15 cellular contexts compared by ENCODE assay signal in genomic region chr20:50921055-50921454, GRCh38. TPM values are rescaled to one million over a fixed set of nuclear protein-coding genes. Genes with fewer than 3 reads are reported as not detected.
DNase-seq lines count a peak whose midpoint lies in the region; ATAC-seq and TF ChIP-seq lines count a peak whose summit lies in the region.
"Had no signal": no experiment of that assay in that cellular context is flagged by ENCODE, and none has a peak within 500 bp of the region (broad histone marks: within the 10 kb centered on the region; RNA-seq: fewer than 3 reads in every experiment).

No MANE protein-coding gene starts in this region.

- peaks cover 99% of the 10 kb centered on the region for H3K79me2 ChIP-seq in fibroblast of lung (ENCODE audit: control insufficient read depth, insufficient read depth, low read length)

- no peak overlapping the region for H3K4me3 Mint-ChIP-seq in activated naive CD4-positive, alpha-beta T cell treated with anti-CD3 and anti-CD28 coated beads, Interleukin-2, amount 10 ng/mL, durations not matched to agents 7 days and 5 days
- H3K4me3 Mint-ChIP-seq in stimulated activated naive CD8-positive, alpha-beta T cell treated with anti-CD3 and anti-CD28 coated beads, Interleukin-15, amount 100 ng/mL, for 72 hours, result no peak overlapping the region

- H3K4me1 ChIP-seq in fibroblast of lung (ENCODE audit: control insufficient read depth, extremely low read depth, insufficient read depth, low read length), result peaks cover 20% of the 10 kb centered on the region
- peaks cover 33% of the 10 kb centered on the region for H3K4me1 ChIP-seq in mucosa of descending colon (ENCODE audit: low read depth)

- H3K36me3 ChIP-seq in fibroblast of lung (ENCODE audit: control insufficient read depth, insufficient read depth, low read length) (no peaks in the 10 kb centered on the region), mucosa of descending colon (ENCODE audit: low read depth) (no peaks in the 10 kb centered on the region)
- H3K36me3 ChIP-seq: gastrocnemius medialis had no signal

- CTCF ChIA-PET in activated naive CD4-positive, alpha-beta T cell treated with anti-CD3 and anti-CD28 coated beads, Interleukin-2, amount 10 ng/mL, durations not matched to agents 7 days and 5 days (lab: Charles Lee), result interaction anchor here (0.5 to 3.5 kb wide), 8 partner anchors 8 to 131 kb away, joined by 3 to 26 read pairs (median 3); partner anchors contain the start of genes ADNP and BCAS4

- peak overlapping the region; percentile 59 for H3K27ac ChIP-seq in fibroblast of lung (ENCODE audit: insufficient read depth, low read length)
- H3K27ac ChIP-seq: gastrocnemius medialis, Peyer's patch had no signal

- H3K27ac Mint-ChIP-seq in activated naive CD4-positive, alpha-beta T cell treated with anti-CD3 and anti-CD28 coated beads, Interleukin-2, amount 10 ng/mL, durations not matched to agents 7 days and 5 days, result peak overlapping the region; percentile 24
- peak overlapping the region in 1 of 2 donors; percentile 58 for H3K27ac Mint-ChIP-seq in stimulated activated naive CD8-positive, alpha-beta T cell treated with anti-CD3 and anti-CD28 coated beads, Interleukin-15, amount 100 ng/mL, for 72 hours

- peaks cover 39% of the 10 kb centered on the region for H3K36me3 Mint-ChIP-seq in activated naive CD4-positive, alpha-beta T cell treated with anti-CD3 and anti-CD28 coated beads, Interleukin-2, amount 10 ng/mL, durations not matched to agents 7 days and 5 days

- no peak overlapping the region for H2AFZ ChIP-seq in fibroblast of lung (ENCODE audit: low read length)

- H3K9me3 Mint-ChIP-seq in activated naive CD4-positive, alpha-beta T cell treated with anti-CD3 and anti-CD28 coated beads, Interleukin-2, amount 10 ng/mL, durations not matched to agents 7 days and 5 days, result no peaks in the 10 kb centered on the region
- no peaks in the 10 kb centered on the region for H3K9me3 Mint-ChIP-seq in stimulated activated naive CD8-positive, alpha-beta T cell treated with anti-CD3 and anti-CD28 coated beads, Interleukin-15, amount 100 ng/mL, for 72 hours

- TF ChIP-seq CTCF in fibroblast of lung (conservative IDR thresholded peaks at IDR 0.05 in 1 of 2, IDR thresholded peaks at IDR 0.05 in 1 of 2; ENCODE audit: low read depth in 1 of 2, low read length in 2 of 2) (no peak), mucosa of descending colon (IDR thresholded peaks at IDR 0.05) (no peak)

- H3K9ac ChIP-seq in fibroblast of lung (ENCODE audit: insufficient read depth, low read length), result no peak overlapping the region

- peaks cover 54% of the 10 kb centered on the region for H3K4me1 Mint-ChIP-seq in activated naive CD4-positive, alpha-beta T cell treated with anti-CD3 and anti-CD28 coated beads, Interleukin-2, amount 10 ng/mL, durations not matched to agents 7 days and 5 days
- peaks cover 90% of the 10 kb centered on the region for H3K4me1 Mint-ChIP-seq in stimulated activated naive CD8-positive, alpha-beta T cell treated with anti-CD3 and anti-CD28 coated beads, Interleukin-15, amount 100 ng/mL, for 72 hours

- H3K4me3 ChIP-seq in fibroblast of lung (replicated peaks in 1 of 4; ENCODE audit: control extremely low read depth in 1 of 4, insufficient read depth in 1 of 4, low read depth in 3 of 4, low read length in 4 of 4), result no peak overlapping the region
- no peak overlapping the region for H3K4me3 ChIP-seq in mucosa of descending colon
- H3K4me3 ChIP-seq: gastrocnemius medialis, Peyer's patch, spleen had no signal

- DNase-seq in activated naive CD4-positive, alpha-beta T cell treated with anti-CD3 and anti-CD28 coated beads, Interleukin-2, amount 10 ng/mL, durations not matched to agents 7 days and 5 days, result no peak
- no peak for DNase-seq in activated naive CD4-positive, alpha-beta T cell treated with Interleukin-2 at 50 U/mL for 16 hours
- DNase-seq in RPMI7951 (ENCODE audit: low read depth) (peak; percentile 24), fibroblast of lung (ENCODE audit: low read depth in 2 of 2) (peak; percentile 23 to 43), mucosa of descending colon (no peak), occipital lobe (lab: John Stamatoyannopoulos, UW) (no peak)
- DNase-seq in stimulated activated naive CD8-positive, alpha-beta T cell treated with anti-CD3 and anti-CD28 coated beads, Interleukin-15, amount 100 ng/mL, for 72 hours, result no peak
- DNase-seq: activated CD4-positive, alpha-beta T cell treated with anti-CD3 and anti-CD28 coated beads for 1 hour; BE2C; gastrocnemius medialis; midbrain; NCI-H1048; Peyer's patch; spleen had no signal

- no peak overlapping the region for H3K4me2 ChIP-seq in fibroblast of lung (ENCODE audit: extremely low read depth, insufficient read depth, low read length)

- H4K20me1 ChIP-seq in fibroblast of lung (ENCODE audit: control insufficient read depth, extremely low read depth, insufficient read depth, low read length), result peaks cover 12% of the 10 kb centered on the region

- H3K9me3 ChIP-seq in fibroblast of lung (ENCODE audit: control insufficient read depth, insufficient read depth, low read depth, low read length) (no peaks in the 10 kb centered on the region), mucosa of descending colon (no peaks in the 10 kb centered on the region)
- H3K9me3 ChIP-seq: BE2C, gastrocnemius medialis, Peyer's patch, spleen had no signal

- ATAC-seq in stimulated activated naive CD8-positive, alpha-beta T cell treated with anti-CD3 and anti-CD28 coated beads, Interleukin-15, amount 100 ng/mL, for 72 hours, result peak; percentile 82
- ATAC-seq in mucosa of descending colon (no peak), GM21528 (IDR thresholded peaks at IDR 0.05; ENCODE audit: low FRiP score, unreplicated experiment) (no peak)
- ATAC-seq: gastrocnemius medialis had no signal

- intact Hi-C loops in mucosa of descending colon (cut with DNase I, micrococcal nuclease), result loop anchor here (10.0 kb wide), 1 partner anchor 126 kb away; the partner anchor contains the start of gene BCAS4 (in 2 of the 2)

- no peaks in the 10 kb centered on the region for H3K27me3 ChIP-seq in fibroblast of lung (ENCODE audit: control insufficient read depth, insufficient read depth, low read length)
- H3K27me3 ChIP-seq: BE2C, gastrocnemius medialis, Peyer's patch, spleen had no signal

- H3K27me3 Mint-ChIP-seq in activated naive CD4-positive, alpha-beta T cell treated with anti-CD3 and anti-CD28 coated beads, Interleukin-2, amount 10 ng/mL, durations not matched to agents 7 days and 5 days, result no peaks in the 10 kb centered on the region
- no peaks in the 10 kb centered on the region for H3K27me3 Mint-ChIP-seq in stimulated activated naive CD8-positive, alpha-beta T cell treated with anti-CD3 and anti-CD28 coated beads, Interleukin-15, amount 100 ng/mL, for 72 hours

RNA-seq across cellular contexts. Expression of gene ADNP, which starts 10.2 kb away (rescaled TPM):
- 36.3 and 43.1 TPM in 2 replicates for total RNA-seq in RPMI7951 (2014; rRNA removed; shearing (Covaris generic))
- total RNA-seq in fibroblast of lung (32.1 and 40.0 TPM in 2 replicates), mucosa of descending colon (10 to 100 TPM; 51.3 to 68.6 (median 61.4) TPM), occipital lobe (75.5 TPM)
- polyA plus RNA-seq in fibroblast of lung, result 25.7 and 29.4 TPM in 2 replicates
- polyA plus RNA-seq in fibroblast of lung (2012), result 33.8 and 34.1 TPM in 2 replicates
- 35.2 and 46.4 TPM in 2 replicates for polyA minus RNA-seq in fibroblast of lung (ENCODE audit: low replicate concordance)

RNA-seq across cellular contexts. Expression of gene DPM1, which starts 37.3 kb away (rescaled TPM):
- 188 and 215 TPM in 2 replicates for total RNA-seq in RPMI7951 (2014; rRNA removed; shearing (Covaris generic))
- total RNA-seq in fibroblast of lung (53.2 and 60.9 TPM in 2 replicates), mucosa of descending colon (10 to 100 TPM; 30.9 to 39.5 (median 32.9) TPM), occipital lobe (42.6 TPM)
- 89.1 and 103 TPM in 2 replicates for polyA plus RNA-seq in fibroblast of lung
- 66.0 and 68.9 TPM in 2 replicates for polyA plus RNA-seq in fibroblast of lung (2012)
- polyA minus RNA-seq in fibroblast of lung (ENCODE audit: low replicate concordance), result 5.9 and 6.6 TPM in 2 replicates

RNA-seq across cellular contexts. Expression of gene MOCS3, which starts 37.6 kb away (rescaled TPM):
- 10.1 and 12.1 TPM in 2 replicates for total RNA-seq in RPMI7951 (2014; rRNA removed; shearing (Covaris generic))
- total RNA-seq in fibroblast of lung, result 9.2 and 10.1 TPM in 2 replicates
- 3.7 and 4.5 TPM in 2 replicates for polyA plus RNA-seq in fibroblast of lung
- 3.3 and 4.0 TPM in 2 replicates for polyA plus RNA-seq in fibroblast of lung (2012)
- polyA minus RNA-seq in fibroblast of lung (ENCODE audit: low replicate concordance), result 5.4 and 7.3 TPM in 2 replicates
- total RNA-seq in mucosa of descending colon, result 1 to 10 TPM; 4.0 to 4.4 (median 4.4) TPM
- 10.3 TPM for total RNA-seq in occipital lobe

Comparison
In these comparisons a context has a peak if more than half of its experiments do, and no peak if none do; other contexts are left out.
1. DNase-seq: peak in RPMI7951 (single experiment) and fibroblast of lung (2 of 2); none in activated naive CD4-positive, alpha-beta T cell treated with anti-CD3 and anti-CD28 coated beads, Interleukin-2, amount 10 ng/mL, durations not matched to agents 7 days and 5 days (single experiment), activated naive CD4-positive, alpha-beta T cell treated with Interleukin-2 at 50 U/mL for 16 hours (single experiment), stimulated activated naive CD8-positive, alpha-beta T cell treated with anti-CD3 and anti-CD28 coated beads, Interleukin-15, amount 100 ng/mL, for 72 hours (0 of 2), mucosa of descending colon (0 of 3) and occipital lobe (single experiment).